Comparison of ENCODE assay signal across 9 cellular contexts in genomic region chr16:57446530-57447141, GRCh38. TPM values are rescaled to one million over a fixed set of nuclear protein-coding genes. Genes with fewer than 3 reads are reported as not detected.
A peak's percentile ranks its signal among the peaks of the same experiment; 100 is the strongest.
DNase-seq lines count a peak whose midpoint lies in the region; TF ChIP-seq lines count a peak whose summit lies in the region.
"Had no signal": no experiment of that assay in that cellular context is flagged by ENCODE, and none has a peak within 500 bp of the region (broad histone marks: within the 10 kb centered on the region; RNA-seq: fewer than 3 reads in every experiment).

No MANE protein-coding gene starts in this region.

- H3K9me2 ChIP-seq in GM23248 (ENCODE audit: insufficient read depth) = no peaks in the 10 kb centered on the region

- H3F3A ChIP-seq in GM23248 (ENCODE audit: insufficient read depth) = peaks cover 4% of the 10 kb centered on the region; the same call in 1 of the 2 replicates

- WGBS in GM23248 (ENCODE audit: low coverage in 1 of 2, low lambda C conversion rate in 2 of 2, missing lambda C conversion rate in 2 of 2), 2 experiments = 2% methylated on average over 26 of the region's 26 CpGs

- H3K79me2 ChIP-seq in GM23248 (ENCODE audit: insufficient read depth) = peaks cover 74% of the 10 kb centered on the region

- TF ChIP-seq POLR2A in erythroblast (IDR thresholded peaks at IDR 0.05; ENCODE audit: low read length) = no peak

- DNase-seq in DMS153 (lab: John Stamatoyannopoulos, UW) = peak; percentile 10
- DNase-seq in DMS153 treated with DMSO at 0.1 percent for 48 hours (lab: John Stamatoyannopoulos, UW; ENCODE audit: unreplicated experiment) = no peak
- peak; percentile 67 for DNase-seq in GM23248
- DNase-seq in LHCN-M2 (ENCODE audit: low read depth) = peak; percentile 51
- DNase-seq in UCSD-AML1 (lab: John Stamatoyannopoulos, UW; ENCODE audit: unreplicated experiment) = peak; percentile 37
- peak; percentile 62 to 72 for DNase-seq in erythroblast (lab: John Stamatoyannopoulos, UW)
- DNase-seq in myocyte (ENCODE audit: low read depth) = peak; percentile 65
- peak; percentile 48 for DNase-seq in ureter (ENCODE audit: low spot score)

- H3K36me3 ChIP-seq in GM23248 (ENCODE audit: low read depth) = peaks cover 6% of the 10 kb centered on the region

- peak overlapping the region; percentile 92 for H3K4me3 ChIP-seq in GM23248

- peak overlapping the region; percentile 97 for H3K4me2 ChIP-seq in GM23248 (ENCODE audit: unreplicated experiment)

- no peaks in the 10 kb centered on the region; the same call in 1 of the 2 replicates for H4K20me1 ChIP-seq in GM23248 (ENCODE audit: insufficient read depth)

- H3K9me3 ChIP-seq in GM23248 (ENCODE audit: low read depth) = no peaks in the 10 kb centered on the region

- in situ Hi-C loops in GM23248 (cut with MboI) = no loop called here

- H2AFZ ChIP-seq in GM23248 = peak overlapping the region; percentile 94

- peak overlapping the region; percentile 96 for H3K9ac ChIP-seq in GM23248

- H3K4me1 ChIP-seq in GM23248 (ENCODE audit: insufficient read depth) = peaks cover 4% of the 10 kb centered on the region

- peak overlapping the region; percentile 49 for H3K27ac ChIP-seq in GM23248

- no peaks in the 10 kb centered on the region for H3K27me3 ChIP-seq in GM23248 (replicated peaks; ENCODE audit: insufficient read depth)

RNA-seq across cellular contexts. Expression of gene CIAPIN1, which starts 0.5 kb away (rescaled TPM):
- 35.7 TPM in 2 replicates for total RNA-seq in GM23248 (2014; rRNA removed; shearing (Covaris generic))
- 45.1 and 55.2 TPM in 2 replicates for polyA plus RNA-seq in GM23248 (2016; fragmentation: Nextera tagmentation; extraction: Ambion mirVana)
- 55.4 and 56.9 TPM in 2 replicates for total RNA-seq in LHCN-M2 (2014; rRNA removed)
- 49.1 TPM for polyA plus RNA-seq in LHCN-M2 (2012)
- total RNA-seq in myocyte = 74.6 and 78.8 TPM in 2 replicates
- 65.8 TPM for polyA plus RNA-seq in myocyte (2012)
- 53.2 TPM for total RNA-seq in ureter

RNA-seq across cellular contexts. Expression of gene COQ9, which starts 0.6 kb away (rescaled TPM):
- 31.5 and 41.3 TPM in 2 replicates for total RNA-seq in GM23248 (2014; rRNA removed; shearing (Covaris generic))
- 41.4 and 41.8 TPM in 2 replicates for polyA plus RNA-seq in GM23248 (2016; fragmentation: Nextera tagmentation; extraction: Ambion mirVana)
- 47.1 and 51.1 TPM in 2 replicates for total RNA-seq in LHCN-M2 (2014; rRNA removed)
- polyA plus RNA-seq in LHCN-M2 (2012) = 30.6 TPM
- 91.8 and 115 TPM in 2 replicates for total RNA-seq in myocyte
- 51.2 TPM for polyA plus RNA-seq in myocyte (2012)
- 66.6 TPM for total RNA-seq in ureter

RNA-seq across cellular contexts. Expression of gene POLR2C, which starts 15.8 kb away (rescaled TPM):
- total RNA-seq in GM23248 (2014; rRNA removed; shearing (Covaris generic)) = 152 and 163 TPM in 2 replicates
- polyA plus RNA-seq in GM23248 (2016; fragmentation: Nextera tagmentation; extraction: Ambion mirVana) = 39.6 and 40.0 TPM in 2 replicates
- 111 and 164 TPM in 2 replicates for total RNA-seq in LHCN-M2 (2014; rRNA removed)
- 75.2 TPM for polyA plus RNA-seq in LHCN-M2 (2012)
- 103 and 119 TPM in 2 replicates for total RNA-seq in myocyte
- 85.7 TPM for polyA plus RNA-seq in myocyte (2012)
- 57.3 TPM for total RNA-seq in ureter

RNA-seq across cellular contexts. Expression of gene DOK4, which starts 39.7 kb away (rescaled TPM):
- total RNA-seq in GM23248 (2014; rRNA removed; shearing (Covaris generic)) = 51.6 and 60.5 TPM in 2 replicates
- 44.6 and 47.1 TPM in 2 replicates for polyA plus RNA-seq in GM23248 (2016; fragmentation: Nextera tagmentation; extraction: Ambion mirVana)
- total RNA-seq in LHCN-M2 (2014; rRNA removed) = 36.5 and 36.6 TPM in 2 replicates
- polyA plus RNA-seq in LHCN-M2 (2012) = 25.0 TPM
- total RNA-seq in myocyte = 10.2 and 11.7 TPM in 2 replicates
- polyA plus RNA-seq in myocyte (2012) = 30.2 TPM
- total RNA-seq in ureter = 12.5 TPM

RNA-seq across cellular contexts. Expression of gene CCL17, which starts 42.1 kb away (rescaled TPM):
- not detected in 2 replicates for total RNA-seq in GM23248 (2014; rRNA removed; shearing (Covaris generic))
- polyA plus RNA-seq in GM23248 (2016; fragmentation: Nextera tagmentation; extraction: Ambion mirVana) = not detected in 2 replicates
- total RNA-seq in LHCN-M2 (2014; rRNA removed) (not detected in 2 replicates), myocyte (not detected in 2 replicates), ureter (0.78 TPM)
- not detected for polyA plus RNA-seq in LHCN-M2 (2012)
- polyA plus RNA-seq in myocyte (2012) = not detected
- total RNA-seq: dermis microvascular lymphatic vessel endothelial cell had no signal
